In the genomic region with DNA sequence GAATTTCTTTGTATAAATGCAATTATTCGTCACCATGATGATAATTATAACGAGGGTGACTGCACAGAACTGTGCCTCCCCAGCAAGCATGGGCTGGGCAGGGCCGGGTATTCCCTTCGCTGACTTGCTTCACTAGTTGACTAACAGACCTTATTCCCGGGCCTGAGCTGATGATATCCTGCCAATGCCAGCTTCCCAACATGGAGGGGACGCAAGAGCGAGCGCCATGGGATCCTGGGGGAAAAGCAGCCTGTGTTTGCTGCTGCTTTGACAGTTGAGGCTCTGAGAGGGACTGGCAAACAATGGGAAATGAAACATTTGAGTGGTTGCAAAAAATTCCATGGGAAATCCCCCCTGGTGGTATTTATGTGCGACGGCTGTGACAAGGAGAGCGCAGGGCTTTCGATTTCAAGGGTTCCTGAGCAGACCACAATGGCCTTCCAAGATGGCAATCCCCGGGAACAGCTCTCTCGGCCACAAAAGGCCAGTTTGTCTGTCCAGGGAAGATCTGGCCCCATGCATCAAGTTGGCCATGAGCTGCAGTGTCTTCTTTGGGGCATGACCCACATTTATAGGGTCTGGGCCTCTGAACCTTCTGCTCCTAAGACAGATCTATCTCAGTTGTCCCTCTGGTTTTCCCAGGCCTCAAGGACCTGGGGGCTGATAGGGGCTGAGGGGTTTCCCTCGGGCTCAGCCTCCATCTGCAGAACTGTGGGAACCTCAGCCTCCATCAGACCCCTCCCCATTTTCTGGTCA, we compare ENCODE assay signal across 11 cellular contexts. TPM values are rescaled to one million over a fixed set of nuclear protein-coding genes. Genes with fewer than 3 reads are reported as not detected.
A peak's percentile ranks its signal among the peaks of the same experiment; 100 is the strongest.
DNase-seq lines count a peak whose midpoint lies in the region; ATAC-seq and FAIRE-seq lines count a peak whose summit lies in the region.
"Had no signal": no experiment of that assay in that cellular context is flagged by ENCODE, and none has a peak within 500 bp of the region (broad histone marks: within the 10 kb centered on the region; RNA-seq: fewer than 3 reads in every experiment).

No MANE protein-coding gene starts in this region.

- no peak overlapping the region for H2BK120ac ChIP-seq in mesendoderm (ENCODE audit: low read depth, low read length)

- H4K8ac ChIP-seq in mesendoderm (ENCODE audit: low read depth, low read length) = no peak overlapping the region

- no peak overlapping the region for H3K4me2 ChIP-seq in mesendoderm (ENCODE audit: low read length)

- peak; percentile 35 for ATAC-seq in GM21447 (IDR thresholded peaks at IDR 0.05; ENCODE audit: unreplicated experiment)
- peak; percentile 14 for ATAC-seq in HG03520 (IDR thresholded peaks at IDR 0.05; ENCODE audit: unreplicated experiment)
- ATAC-seq in GM19023 (IDR thresholded peaks at IDR 0.05; ENCODE audit: unreplicated experiment) = no peak
- ATAC-seq: heart right ventricle, pancreas had no signal

- no peaks in the 10 kb centered on the region for H3K27me3 ChIP-seq in mesendoderm (ENCODE audit: insufficient read depth, low read length, poor library complexity)
- H3K27me3 ChIP-seq: heart right ventricle, pancreas had no signal

- peak overlapping the region; percentile 61 for H3K56ac ChIP-seq in mesendoderm (ENCODE audit: low read length)

- no peak for DNase-seq in GM18507 (ENCODE audit: extremely low spot score, insufficient read length, low read depth)
- no peak for DNase-seq in mesendoderm
- DNase-seq in mesenteric fat pad (ENCODE audit: low spot score) = no peak
- no peak for DNase-seq in caudate nucleus (lab: John Stamatoyannopoulos, UW)
- DNase-seq in DMS79 treated with DMSO at 0.1 percent for 48 hours (lab: John Stamatoyannopoulos, UW) = no peak
- DNase-seq: central memory CD4-positive, alpha-beta T cell; heart right ventricle; pancreas had no signal

- no peaks in the 10 kb centered on the region for H3K36me3 ChIP-seq in mesendoderm (ENCODE audit: control insufficient read depth, insufficient read depth, low read length)
- H3K36me3 ChIP-seq: heart right ventricle, pancreas had no signal

- no CpG with 5 or more reads among the region's 15 CpGs for WGBS in mesendoderm (ENCODE audit: extremely low coverage, insufficient coverage, low lambda C conversion rate)

- H3K23ac ChIP-seq in mesendoderm (ENCODE audit: low read length) = no peak overlapping the region

- FAIRE-seq in GM18507 (lab: Jason Lieb, UNC) = peak; percentile 81
- FAIRE-seq: pancreas had no signal

- H3K4ac ChIP-seq in mesendoderm (ENCODE audit: low read depth, low read length) = peak overlapping the region; percentile 41

- H3K27ac ChIP-seq in mesendoderm (ENCODE audit: low read depth, low read length) (no peak overlapping the region), caudate nucleus (ENCODE audit: low read depth, low read length) (no peak overlapping the region)
- H3K27ac ChIP-seq: pancreas had no signal

- no peak overlapping the region for H3K4me3 ChIP-seq in mesendoderm (ENCODE audit: low read length)
- H3K4me3 ChIP-seq: heart right ventricle, pancreas had no signal

- H3K79me1 ChIP-seq in mesendoderm (ENCODE audit: low read length) = no peaks in the 10 kb centered on the region

- no peak overlapping the region for H2BK15ac ChIP-seq in mesendoderm (replicated peaks; ENCODE audit: low read depth)

- no peak overlapping the region for H2BK5ac ChIP-seq in mesendoderm (ENCODE audit: low read length)

- no peak overlapping the region for H3K18ac ChIP-seq in mesendoderm (ENCODE audit: low read length)

- no peak overlapping the region for H3K9ac ChIP-seq in mesendoderm (ENCODE audit: low read length)

- no peaks in the 10 kb centered on the region for H3K79me2 ChIP-seq in mesendoderm (ENCODE audit: control insufficient read depth, insufficient read depth, low read length)

- no peak overlapping the region for H4K5ac ChIP-seq in mesendoderm (ENCODE audit: low read length)

- no peak overlapping the region for H2AK5ac ChIP-seq in mesendoderm (ENCODE audit: low read length)

- H3K4me1 ChIP-seq in mesendoderm (ENCODE audit: control insufficient read depth, low read depth, low read length) = peaks cover 14% of the 10 kb centered on the region

RNA-seq across cellular contexts. Expression of gene MAP1LC3B2, which starts 21.9 kb away (rescaled TPM):
- polyA plus RNA-seq in mesendoderm (2013, experiment 1 of 2) = 0.20 TPM
- polyA plus RNA-seq in mesendoderm (2013, experiment 2 of 2) = not detected
- total RNA-seq in mesenteric fat pad = 1.1 TPM
